ENCODE assay signal across 9 cellular contexts in genomic region chr18:44839239-44839666, GRCh38.
DNase-seq lines count a peak whose midpoint lies in the region; ATAC-seq and TF ChIP-seq lines count a peak whose summit lies in the region.
"Had no signal": no experiment of that assay in that cellular context is flagged by ENCODE, and none has a peak within 500 bp of the region (broad histone marks: within the 10 kb centered on the region; RNA-seq: fewer than 3 reads in every experiment).

No MANE protein-coding gene starts in this region.

- H3K36me3 ChIP-seq in ACC112 (ENCODE audit: insufficient read depth, low read length): no peaks in the 10 kb centered on the region
- no peaks in the 10 kb centered on the region for H3K36me3 ChIP-seq in Peyer's patch
- no peaks in the 10 kb centered on the region for H3K36me3 ChIP-seq in rectal smooth muscle tissue (ENCODE audit: control insufficient read depth, insufficient read depth, low read length)

- H3K79me2 ChIP-seq in ACC112 (ENCODE audit: control insufficient read depth, insufficient read depth, low read length, unreplicated experiment): no peaks in the 10 kb centered on the region

- peak overlapping the region; percentile 43; the same call in 1 of the 2 replicates for H3K4me3 ChIP-seq in ACC112 (ENCODE audit: low read depth, low read length)
- no peak overlapping the region for H3K4me3 ChIP-seq in Peyer's patch
- no peak overlapping the region for H3K4me3 ChIP-seq in rectal smooth muscle tissue (ENCODE audit: low read length)

- DNase-seq in Peyer's patch: peak; percentile 58 to 91 (median 89)
- DNase-seq in activated T-cell treated with anti-CD3 and anti-CD28 coated beads, Interleukin-2, amount 50 U/mL, for 48 hours: peak; percentile 77 to 78
- peak; percentile 63 for DNase-seq in germinal center (ENCODE audit: low spot score)
- no peak for DNase-seq in HFFc6

- H3K9me3 Mint-ChIP-seq in HFFc6: no peaks in the 10 kb centered on the region; the same call in 1 of the 2 replicates
- H3K9me3 Mint-ChIP-seq: neural crest cell had no signal

- ATAC-seq in GM18511 (IDR thresholded peaks at IDR 0.05; ENCODE audit: unreplicated experiment) (peak; percentile 99), HG02981 (IDR thresholded peaks at IDR 0.05; ENCODE audit: unreplicated experiment) (peak; percentile 99)

- peaks cover 8% of the 10 kb centered on the region for H3K4me1 ChIP-seq in ACC112 (ENCODE audit: control insufficient read depth, insufficient read depth, low read length, unreplicated experiment)
- H3K4me1 ChIP-seq in Peyer's patch: peaks cover 0 to 21% (median 8%) of the 10 kb centered on the region in 4 donors
- peaks cover 34% of the 10 kb centered on the region for H3K4me1 ChIP-seq in rectal smooth muscle tissue (ENCODE audit: control insufficient read depth, insufficient read depth, low read length)

- no peaks in the 10 kb centered on the region for H3K9me3 ChIP-seq in Peyer's patch

- H3K9ac ChIP-seq in rectal smooth muscle tissue (ENCODE audit: low read length): no peak overlapping the region

- no peak overlapping the region for H3K27ac ChIP-seq in ACC112 (ENCODE audit: low read depth, low read length)
- peak overlapping the region in 1 of 4 donors; percentile 65 for H3K27ac ChIP-seq in Peyer's patch
- H3K27ac ChIP-seq in rectal smooth muscle tissue (ENCODE audit: low read depth, low read length): peak overlapping the region; percentile 33

- H3K27ac Mint-ChIP-seq in HFFc6: no peak overlapping the region

- TF ChIP-seq POLR2A in Peyer's patch (IDR thresholded peaks at IDR 0.05): no peak

- peaks cover 6% of the 10 kb centered on the region; the same call in 1 of the 2 replicates for H3K27me3 Mint-ChIP-seq in HFFc6 (ENCODE audit: insufficient read depth)

- TF ChIP-seq CTCF in Peyer's patch (IDR thresholded peaks at IDR 0.05) (no peak), HFFc6 (IDR thresholded peaks at IDR 0.05) (no peak)

- H3K27me3 ChIP-seq in ACC112 (ENCODE audit: insufficient read depth, low read length) (no peaks in the 10 kb centered on the region), Peyer's patch (no peaks in the 10 kb centered on the region), rectal smooth muscle tissue (ENCODE audit: control insufficient read depth, insufficient read depth, low read length) (no peaks in the 10 kb centered on the region)

- no peaks in the 10 kb centered on the region for H3K36me3 Mint-ChIP-seq in HFFc6 (ENCODE audit: low read depth)

- no peaks in the 10 kb centered on the region for H3K4me1 Mint-ChIP-seq in HFFc6 (ENCODE audit: low read depth)

- no peak overlapping the region for H3K4me3 Mint-ChIP-seq in HFFc6
- H3K4me3 Mint-ChIP-seq: neural crest cell had no signal

- peak overlapping the region; percentile 64 for H2AFZ ChIP-seq in ACC112 (ENCODE audit: low read length, unreplicated experiment)
